Comparison of ENCODE assay signal across 28 cellular contexts in the genomic region with DNA sequence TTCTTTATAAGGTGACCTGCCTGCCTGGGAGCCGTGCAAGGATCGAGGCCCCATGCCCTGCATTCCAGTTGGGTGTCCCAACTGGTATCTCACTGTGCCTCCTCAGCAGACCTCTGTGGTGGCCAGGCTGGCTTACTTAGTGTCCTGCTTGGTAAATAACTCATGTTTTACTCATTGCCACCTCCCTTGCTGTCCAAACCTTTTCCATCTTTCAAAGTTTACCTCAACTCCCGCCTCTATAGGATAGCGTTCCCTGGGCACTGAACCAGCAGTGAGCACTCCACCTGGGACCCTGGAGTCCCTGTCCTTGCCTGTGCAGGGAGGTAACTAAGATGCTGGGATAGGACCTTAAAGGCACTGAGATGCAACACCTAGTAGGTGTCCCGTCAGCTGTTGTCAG. TPM values are rescaled to one million over a fixed set of nuclear protein-coding genes. Genes with fewer than 3 reads are reported as not detected.
"Had no signal": no experiment of that assay in that cellular context is flagged by ENCODE, and none has a peak within 500 bp of the region (broad histone marks: within the 10 kb centered on the region; RNA-seq: fewer than 3 reads in every experiment).

No MANE protein-coding gene starts in this region.

- H2AFZ ChIP-seq: neural progenitor cell, parathyroid adenoma had no signal

- H3K79me2 ChIP-seq: parathyroid adenoma had no signal

- H3K4me3 ChIP-seq: neural progenitor cell, ovary, psoas muscle, skin epidermis, smooth muscle cell, spleen, stomach, thoracic aorta, thyroid gland, tibial nerve, upper lobe of left lung, uterus had no signal

- DNase-seq: naive thymus-derived CD4-positive, alpha-beta T cell; natural killer cell; occipital lobe; ovary; posterior cingulate gyrus; psoas muscle; right cardiac atrium; spleen; stimulated activated CD4-positive, alpha-beta T cell treated with anti-CD3 and anti-CD28 coated beads, Interleukin-12 subunit alpha, Interleukin-12 subunit beta, amount 100 ng/mL, for 4 hours; stimulated activated CD4-positive, alpha-beta T cell treated with anti-CD3 and anti-CD28 coated beads, Interleukin-1b, Interleukin-23, amount 100 ng/mL, for 48 hours; stimulated activated CD4-positive, alpha-beta T cell treated with anti-CD3 and anti-CD28 coated beads, Interleukin-4, amount 100 ng/mL, for 1 hour; stimulated activated CD4-positive, alpha-beta T cell treated with anti-CD3 and anti-CD28 coated beads, Interleukin-4, amount 100 ng/mL, for 4 hours; stimulated activated naive B cell treated with anti-CD40 and anti-IgM and Interleukin-4, amounts not matched to agents 10 μg/mL and 1 μg/mL and 100 μg/mL, for 72 hours; stimulated activated naive CD4-positive, alpha-beta T cell treated with Interleukin-2 at 50 U/mL for 16 hours; stomach; thyroid gland; trophoblast cell; upper lobe of left lung; uterus had no signal

- H3K27ac ChIP-seq: neural progenitor cell, ovary, parathyroid adenoma, psoas muscle, skin epidermis, spleen, stomach, thoracic aorta, thyroid gland, tibial nerve, upper lobe of left lung, uterus had no signal

- H3K27me3 ChIP-seq: neural progenitor cell, ovary, spleen, stomach, thyroid gland, tibial nerve, upper lobe of left lung, uterus had no signal

- ATAC-seq: naive thymus-derived CD4-positive, alpha-beta T cell; natural killer cell; psoas muscle; right cardiac atrium; sciatic nerve; stimulated activated effector memory CD8-positive, alpha-beta T cell treated with anti-CD3 and anti-CD28 coated beads, Interleukin-12 subunit alpha, Interleukin-12 subunit beta, amount 100 ng/mL, for 72 hours; stimulated activated naive B cell treated with anti-CD40 and anti-IgM and Interleukin-4, amounts not matched to agents 10 μg/mL and 1 μg/mL and 100 μg/mL, for 72 hours had no signal

- H3K4me1 ChIP-seq: neural progenitor cell, psoas muscle, spleen, stomach, thyroid gland, tibial nerve, upper lobe of left lung, uterus had no signal

- H3K36me3 ChIP-seq: neural progenitor cell, ovary, stomach, thoracic aorta, thyroid gland, tibial nerve, upper lobe of left lung, uterus had no signal

- H3K9ac ChIP-seq: neural progenitor cell, parathyroid adenoma had no signal

- H3K9me3 ChIP-seq: ovary, psoas muscle, spleen, stomach, thoracic aorta, thyroid gland, tibial nerve, upper lobe of left lung, uterus had no signal

- H3K4me2 ChIP-seq: neural progenitor cell, smooth muscle cell had no signal

RNA-seq across cellular contexts. Expression of a gene that starts 33.6 kb away (rescaled TPM):
- total RNA-seq: occipital lobe, osteoblast had no signal
